8 cellular contexts compared by ENCODE assay signal in the genomic region with DNA sequence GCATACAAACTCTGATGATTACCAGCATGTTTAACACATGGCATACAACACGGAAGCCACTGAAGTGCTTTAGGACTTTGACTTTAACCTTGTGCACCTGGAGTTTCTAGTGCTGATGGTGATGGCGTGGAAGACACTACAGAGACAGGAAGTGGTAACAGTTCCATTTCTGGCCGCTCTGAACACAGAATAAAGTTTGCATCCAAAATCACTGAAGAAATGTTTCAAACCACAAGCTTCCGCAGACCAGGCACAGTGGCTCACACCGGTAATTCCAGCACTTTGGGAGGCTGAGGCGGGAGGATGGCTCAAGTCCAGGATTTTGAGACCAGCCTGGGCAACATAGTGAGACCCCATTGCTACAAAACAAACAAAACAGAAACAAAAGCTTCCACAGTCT. TPM values are rescaled to one million over a fixed set of nuclear protein-coding genes. Genes with fewer than 3 reads are reported as not detected.
DNase-seq lines count a peak whose midpoint lies in the region; ATAC-seq, FAIRE-seq and TF ChIP-seq lines count a peak whose summit lies in the region.

No MANE protein-coding gene starts in this region.

- no peaks in the 10 kb centered on the region for H3K4me1 Mint-ChIP-seq in glutamatergic neuron (ENCODE audit: low read depth, unreplicated experiment)

- peaks cover 2% of the 10 kb centered on the region for H3K27me3 Mint-ChIP-seq in glutamatergic neuron (ENCODE audit: unreplicated experiment)

- H3K9me3 ChIP-seq in HepG2 (ENCODE audit: low read length) (no peaks in the 10 kb centered on the region), right lobe of liver (no peaks in the 10 kb centered on the region), PC-3 (ENCODE audit: low read length) (no peaks in the 10 kb centered on the region), esophagus muscularis mucosa (no peaks in the 10 kb centered on the region)

- intact Hi-C loops in HepG2 (cut with micrococcal nuclease; ENCODE audit: unreplicated experiment) = no loop called here
- intact Hi-C loops in right lobe of liver (cut with DNase I) = no loop called here
- intact Hi-C loops in PC-3 (cut with micrococcal nuclease) = no loop called here
- intact Hi-C loops in esophagus muscularis mucosa (cut with DNase I) = no loop called here

- TF ChIP-seq CTCF in HepG2 (CRISPR knock-in tag; IDR thresholded peaks at IDR 0.05) (no peak), right lobe of liver (IDR thresholded peaks at IDR 0.05) (no peak), glutamatergic neuron (IDR thresholded peaks at IDR 0.05; ENCODE audit: partially characterized antibody, unreplicated experiment) (no peak), PC-3 (conservative IDR thresholded peaks at IDR 0.05; ENCODE audit: low read depth, low read length) (no peak), esophagus muscularis mucosa (IDR thresholded peaks at IDR 0.05) (no peak)

- in situ Hi-C loops in HepG2 (cut with HindIII; ENCODE audit: extremely low pct_ligation_motif_present, low pct_unique_long_range_greater_than_20kb) = no loop called here

- FAIRE-seq in HepG2 (lab: Jason Lieb, UNC) = no peak

- H3K9me2 ChIP-seq in PC-3 (replicated peaks; ENCODE audit: low read length) = no peaks in the 10 kb centered on the region

- CTCF ChIA-PET in HepG2 (lab: Yijun Ruan, JAX; ENCODE audit: low intra/inter-chr PET ratio, low total read pairs) = no interaction called here
- CTCF ChIA-PET in PC-3 (lab: Charles Lee) = no interaction called here

- BruUV-seq in HepG2 (replicated peaks; lab: Mats Ljungman, UMichigan) = no TSS peak
- BruUV-seq in PC-3 (replicated peaks; lab: Mats Ljungman, UMichigan) = no TSS peak

- TF ChIP-seq POLR2A in HepG2 (IDR thresholded peaks at IDR 0.05; ENCODE audit: insufficient read depth in 1 of 2, low read depth in 2 of 2, low read length in 2 of 2) (no peak), right lobe of liver (IDR thresholded peaks at IDR 0.05) (no peak), esophagus muscularis mucosa (IDR thresholded peaks at IDR 0.05; ENCODE audit: low read depth) (no peak)

- DNase-seq in HepG2 (ENCODE audit: low spot score) = no peak
- no peak for DNase-seq in right lobe of liver
- DNase-seq in RPMI8226 = peak; percentile 49
- DNase-seq in glutamatergic neuron = no peak
- no peak for DNase-seq in PC-3
- DNase-seq in esophagus muscularis mucosa (ENCODE audit: extremely low spot score) = no peak
- no peak for DNase-seq in SW 1271 (lab: John Stamatoyannopoulos, UW)

- POLR2A ChIA-PET in HepG2 (lab: Yijun Ruan, JAX) = no interaction called here
- POLR2A ChIA-PET in PC-3 (lab: Charles Lee; ENCODE audit: unreplicated experiment) = no interaction called here

- H3K27me3 ChIP-seq in HepG2 (ENCODE audit: control insufficient read depth in 1 of 2, insufficient read depth in 2 of 2, low read length in 2 of 2) = no peaks in the 10 kb centered on the region
- no peaks in the 10 kb centered on the region for H3K27me3 ChIP-seq in right lobe of liver
- H3K27me3 ChIP-seq in PC-3 (ENCODE audit: low read length) = no peaks in the 10 kb centered on the region
- H3K27me3 ChIP-seq in esophagus muscularis mucosa = no peaks in the 10 kb centered on the region

- no peaks in the 10 kb centered on the region for H3K36me3 ChIP-seq in HepG2 (replicated peaks in 1 of 2; ENCODE audit: control insufficient read depth in 1 of 2, insufficient read depth in 2 of 2, low read length in 2 of 2)
- H3K36me3 ChIP-seq in right lobe of liver = no peaks in the 10 kb centered on the region
- no peaks in the 10 kb centered on the region for H3K36me3 ChIP-seq in PC-3 (ENCODE audit: low read depth, low read length)
- no peaks in the 10 kb centered on the region for H3K36me3 ChIP-seq in esophagus muscularis mucosa

- H3F3A ChIP-seq in PC-3 (ENCODE audit: low read length, unreplicated experiment) = no peaks in the 10 kb centered on the region

- ATAC-seq in HepG2 (no peak), right lobe of liver (no peak), HG02763 (IDR thresholded peaks at IDR 0.05; ENCODE audit: unreplicated experiment) (peak; percentile 72), PC-3 (no peak)

- H3K79me2 ChIP-seq in HepG2 (ENCODE audit: insufficient read depth, low read length) = no peaks in the 10 kb centered on the region
- H3K79me2 ChIP-seq in PC-3 (ENCODE audit: low read length) = no peaks in the 10 kb centered on the region

- no peak overlapping the region for H3K27ac Mint-ChIP-seq in glutamatergic neuron (ENCODE audit: unreplicated experiment)

- H3K9ac ChIP-seq in HepG2 (ENCODE audit: insufficient read depth, low read depth, low read length) (no peak overlapping the region), PC-3 (ENCODE audit: low read length) (no peak overlapping the region)

- H3K4me3 Mint-ChIP-seq in glutamatergic neuron (ENCODE audit: unreplicated experiment) = no peak overlapping the region

- TF ChIP-seq RAD21 in HepG2 (CRISPR knock-in tag; IDR thresholded peaks at IDR 0.05) = no peak

- H3K9me3 Mint-ChIP-seq in glutamatergic neuron (ENCODE audit: unreplicated experiment) = no peaks in the 10 kb centered on the region

- WGBS in HepG2 (ENCODE audit: low lambda C conversion rate) = 45% methylated on average over 6 of the region's 6 CpGs
- 33% methylated on average over 3 of the region's 6 CpGs for WGBS in right lobe of liver (ENCODE audit: insufficient coverage, low coverage, low lambda C conversion rate, missing lambda C conversion rate)
- 66% methylated on average over 6 of the region's 6 CpGs for WGBS in esophagus muscularis mucosa

- H2AFZ ChIP-seq in HepG2 (ENCODE audit: low read length) (no peak overlapping the region), PC-3 (ENCODE audit: low read length) (no peak overlapping the region)

- no peak overlapping the region for H3K4me3 ChIP-seq in HepG2 (replicated peaks in 1 of 3; ENCODE audit: insufficient read depth in 1 of 3, low read depth in 2 of 3, low read length in 3 of 3)
- H3K4me3 ChIP-seq in right lobe of liver = no peak overlapping the region
- H3K4me3 ChIP-seq in PC-3 (ENCODE audit: low read length) = no peak overlapping the region
- no peak overlapping the region for H3K4me3 ChIP-seq in esophagus muscularis mucosa

- H4K20me1 ChIP-seq in HepG2 (ENCODE audit: insufficient read depth, low read length) (no peaks in the 10 kb centered on the region), PC-3 (ENCODE audit: low read length) (no peaks in the 10 kb centered on the region)

- H3K4me1 ChIP-seq in HepG2 (ENCODE audit: insufficient read depth, low read length) = peaks cover 48% of the 10 kb centered on the region
- H3K4me1 ChIP-seq in right lobe of liver = peaks cover 0 to 19% (median 9%) of the 10 kb centered on the region in 4 donors
- 0 out of 2 replicates have a peak, but pooled peaks cover 3% of the 10 kb centered on the region for H3K4me1 ChIP-seq in PC-3 (ENCODE audit: insufficient read depth, low read length)
- H3K4me1 ChIP-seq in esophagus muscularis mucosa = peaks cover 0 to 6% (median 3%) of the 10 kb centered on the region in 4 donors

- no peaks in the 10 kb centered on the region for H3K36me3 Mint-ChIP-seq in glutamatergic neuron (ENCODE audit: unreplicated experiment)

- H3K4me2 ChIP-seq in HepG2 (ENCODE audit: low read depth, low read length) (no peak overlapping the region), PC-3 (ENCODE audit: low read length) (no peak overlapping the region)

- TF ChIP-seq EP300 in HepG2 (IDR thresholded peaks at IDR 0.05; ENCODE audit: low read depth in 2 of 2, low read length in 2 of 2) = no peak
- TF ChIP-seq EP300 in HepG2 (CRISPR knock-in tag; IDR thresholded peaks at IDR 0.05; ENCODE audit: borderline replicate concordance) = no peak
- no peak for TF ChIP-seq EP300 in esophagus muscularis mucosa (IDR thresholded peaks at IDR 0.05)

- H3K27ac ChIP-seq in HepG2 (ENCODE audit: extremely low read length, insufficient read depth, low read length) (no peak overlapping the region), right lobe of liver (no peak overlapping the region), PC-3 (ENCODE audit: low read length) (no peak overlapping the region), esophagus muscularis mucosa (replicated peaks in 1 of 4) (no peak overlapping the region)

RNA-seq across cellular contexts. Expression of gene TNPO3, which starts 40.3 kb away (rescaled TPM):
- total RNA-seq in HepG2 (2016; rRNA removed; fragmentation: Illumina TruSeq; extraction: Trizol) (44.6 and 61.5 TPM in 2 replicates), right lobe of liver (10 to 100 TPM; 15.2 to 30.2 (median 22.2) TPM), glutamatergic neuron (ENCODE audit: unreplicated experiment) (53.8 TPM), PC-3 (2014; rRNA removed) (55.9 and 57.3 TPM in 2 replicates), esophagus muscularis mucosa (10 to 100 TPM; 35.7 to 46.2 (median 38.1) TPM)
- 14.8 and 16.2 TPM in 2 replicates for total RNA-seq in HepG2 (2016; cell fraction: cytosol; rRNA removed; fragmentation: Illumina TruSeq; extraction: Trizol; ENCODE audit: low read depth)
- 44.0 and 55.4 TPM in 2 replicates for total RNA-seq in HepG2 (2016; cell fraction: insoluble cytoplasmic fraction; rRNA removed; fragmentation: Illumina TruSeq; extraction: Trizol)
- total RNA-seq in HepG2 (2016; cell fraction: membrane; rRNA removed; fragmentation: Illumina TruSeq; extraction: Trizol) = 20.9 and 21.8 TPM in 2 replicates
- total RNA-seq in HepG2 (2016; cell fraction: nucleus; rRNA removed; fragmentation: Illumina TruSeq; extraction: Trizol) = 29.8 and 32.3 TPM in 2 replicates
- 22.1 and 23.8 TPM in 2 replicates for polyA plus RNA-seq in HepG2 (2011; rRNA removed)
- polyA plus RNA-seq in HepG2 (2011; cell fraction: cytosol; rRNA removed) = 18.9 and 23.0 TPM in 2 replicates
- polyA plus RNA-seq in HepG2 (2011; cell fraction: nucleus; rRNA removed) = 28.9 and 32.0 TPM in 2 replicates
- polyA plus RNA-seq in HepG2 (2012) = 24.4 and 25.7 TPM in 2 replicates
- polyA plus RNA-seq in HepG2 (2016; cell fraction: cytosol; fragmentation: Illumina TruSeq; extraction: Trizol; ENCODE audit: low read depth) = 2.0 and 2.3 TPM in 2 replicates
- 38.1 and 39.8 TPM in 2 replicates for polyA plus RNA-seq in HepG2 (2016; cell fraction: insoluble cytoplasmic fraction; fragmentation: Illumina TruSeq; extraction: Trizol; ENCODE audit: low read depth)
- polyA plus RNA-seq in HepG2 (2016; cell fraction: membrane; fragmentation: Illumina TruSeq; extraction: Trizol; ENCODE audit: low read depth) = 6.9 and 8.1 TPM in 2 replicates
- polyA plus RNA-seq in HepG2 (2016; cell fraction: nucleus; fragmentation: Illumina TruSeq; extraction: Trizol; ENCODE audit: insufficient read depth, low read depth) = 26.3 and 27.2 TPM in 2 replicates
- 49.1 and 105 TPM in 2 replicates for polyA minus RNA-seq in HepG2 (2011; rRNA and poly(A)+ RNA removed; ENCODE audit: low replicate concordance)
- 24.7 and 27.5 TPM in 2 replicates for polyA minus RNA-seq in HepG2 (2011; cell fraction: cytosol; rRNA and poly(A)+ RNA removed)
- 42.5 and 58.9 TPM in 2 replicates for polyA minus RNA-seq in HepG2 (2011; cell fraction: nucleus; rRNA and poly(A)+ RNA removed)

RNA-seq across cellular contexts. Expression of gene TSPAN33, which starts 49.2 kb away (rescaled TPM):
- total RNA-seq in HepG2 (2016; rRNA removed; fragmentation: Illumina TruSeq; extraction: Trizol) = 12.9 and 15.3 TPM in 2 replicates
- total RNA-seq in HepG2 (2016; cell fraction: cytosol; rRNA removed; fragmentation: Illumina TruSeq; extraction: Trizol; ENCODE audit: low read depth) = 15.1 and 19.5 TPM in 2 replicates
- total RNA-seq in HepG2 (2016; cell fraction: insoluble cytoplasmic fraction; rRNA removed; fragmentation: Illumina TruSeq; extraction: Trizol) = 10.8 and 14.4 TPM in 2 replicates
- total RNA-seq in HepG2 (2016; cell fraction: membrane; rRNA removed; fragmentation: Illumina TruSeq; extraction: Trizol) = 32.7 and 34.3 TPM in 2 replicates
- total RNA-seq in HepG2 (2016; cell fraction: nucleus; rRNA removed; fragmentation: Illumina TruSeq; extraction: Trizol) = 8.1 and 9.4 TPM in 2 replicates
- 16.5 and 18.2 TPM in 2 replicates for polyA plus RNA-seq in HepG2 (2011; rRNA removed)
- polyA plus RNA-seq in HepG2 (2011; cell fraction: cytosol; rRNA removed) = 19.8 and 23.3 TPM in 2 replicates
- 8.5 and 9.9 TPM in 2 replicates for polyA plus RNA-seq in HepG2 (2011; cell fraction: nucleus; rRNA removed)
- polyA plus RNA-seq in HepG2 (2012) = 10.1 and 13.3 TPM in 2 replicates
- polyA plus RNA-seq in HepG2 (2016; cell fraction: cytosol; fragmentation: Illumina TruSeq; extraction: Trizol; ENCODE audit: low read depth) = 23.0 and 28.4 TPM in 2 replicates
- polyA plus RNA-seq in HepG2 (2016; cell fraction: insoluble cytoplasmic fraction; fragmentation: Illumina TruSeq; extraction: Trizol; ENCODE audit: low read depth) = 13.0 and 14.1 TPM in 2 replicates
- polyA plus RNA-seq in HepG2 (2016; cell fraction: membrane; fragmentation: Illumina TruSeq; extraction: Trizol; ENCODE audit: low read depth) = 35.6 and 37.4 TPM in 2 replicates
- polyA plus RNA-seq in HepG2 (2016; cell fraction: nucleus; fragmentation: Illumina TruSeq; extraction: Trizol; ENCODE audit: insufficient read depth, low read depth) = 15.5 and 18.6 TPM in 2 replicates
- polyA minus RNA-seq in HepG2 (2011; rRNA and poly(A)+ RNA removed; ENCODE audit: low replicate concordance) = 9.5 and 35.1 TPM in 2 replicates
- polyA minus RNA-seq in HepG2 (2011; cell fraction: cytosol; rRNA and poly(A)+ RNA removed) = 9.1 and 9.7 TPM in 2 replicates
- 7.2 and 10.4 TPM in 2 replicates for polyA minus RNA-seq in HepG2 (2011; cell fraction: nucleus; rRNA and poly(A)+ RNA removed)
- total RNA-seq in right lobe of liver = 10 to 100 TPM in 5 of 6 experiments, 1 to 10 TPM in 1; 9.0 to 34.1 (median 23.2) TPM
- 6.6 TPM for total RNA-seq in glutamatergic neuron (ENCODE audit: unreplicated experiment)
- total RNA-seq in PC-3 (2014; rRNA removed) = 23.7 and 26.4 TPM in 2 replicates
- 10 to 100 TPM in 1 of 4 donors, 1 to 10 TPM in 3; 5.0 to 11.4 (median 7.5) TPM for total RNA-seq in esophagus muscularis mucosa
